In the genomic region with DNA sequence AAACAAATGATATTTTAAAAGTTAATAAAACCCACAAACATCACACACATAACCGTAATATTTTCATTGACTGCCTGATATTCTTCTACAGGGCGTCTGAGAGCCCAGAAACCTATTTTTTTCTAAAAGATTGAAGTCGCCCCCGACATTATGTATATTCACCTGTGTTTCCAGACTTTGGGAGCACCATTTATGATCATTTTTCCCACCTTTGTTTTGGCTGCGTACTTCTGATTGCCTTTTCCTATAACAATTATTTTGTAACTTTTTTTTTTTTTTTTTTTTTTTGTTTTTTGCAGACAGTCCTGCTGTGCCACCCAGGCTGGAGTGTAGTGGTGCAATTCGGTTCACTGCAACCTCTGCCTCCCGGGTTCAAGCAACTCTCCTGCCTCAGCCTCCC, we compare ENCODE assay signal across 1 cellular context.
TF ChIP-seq lines count a peak whose summit lies in the region.

No MANE protein-coding gene starts in this region.

TF ChIP-seq in GM23338, 12 proteins besides CTCF, POLR2A, EP300 and RAD21 (continued from another document):
- TF ChIP-seq, protein P1, sequence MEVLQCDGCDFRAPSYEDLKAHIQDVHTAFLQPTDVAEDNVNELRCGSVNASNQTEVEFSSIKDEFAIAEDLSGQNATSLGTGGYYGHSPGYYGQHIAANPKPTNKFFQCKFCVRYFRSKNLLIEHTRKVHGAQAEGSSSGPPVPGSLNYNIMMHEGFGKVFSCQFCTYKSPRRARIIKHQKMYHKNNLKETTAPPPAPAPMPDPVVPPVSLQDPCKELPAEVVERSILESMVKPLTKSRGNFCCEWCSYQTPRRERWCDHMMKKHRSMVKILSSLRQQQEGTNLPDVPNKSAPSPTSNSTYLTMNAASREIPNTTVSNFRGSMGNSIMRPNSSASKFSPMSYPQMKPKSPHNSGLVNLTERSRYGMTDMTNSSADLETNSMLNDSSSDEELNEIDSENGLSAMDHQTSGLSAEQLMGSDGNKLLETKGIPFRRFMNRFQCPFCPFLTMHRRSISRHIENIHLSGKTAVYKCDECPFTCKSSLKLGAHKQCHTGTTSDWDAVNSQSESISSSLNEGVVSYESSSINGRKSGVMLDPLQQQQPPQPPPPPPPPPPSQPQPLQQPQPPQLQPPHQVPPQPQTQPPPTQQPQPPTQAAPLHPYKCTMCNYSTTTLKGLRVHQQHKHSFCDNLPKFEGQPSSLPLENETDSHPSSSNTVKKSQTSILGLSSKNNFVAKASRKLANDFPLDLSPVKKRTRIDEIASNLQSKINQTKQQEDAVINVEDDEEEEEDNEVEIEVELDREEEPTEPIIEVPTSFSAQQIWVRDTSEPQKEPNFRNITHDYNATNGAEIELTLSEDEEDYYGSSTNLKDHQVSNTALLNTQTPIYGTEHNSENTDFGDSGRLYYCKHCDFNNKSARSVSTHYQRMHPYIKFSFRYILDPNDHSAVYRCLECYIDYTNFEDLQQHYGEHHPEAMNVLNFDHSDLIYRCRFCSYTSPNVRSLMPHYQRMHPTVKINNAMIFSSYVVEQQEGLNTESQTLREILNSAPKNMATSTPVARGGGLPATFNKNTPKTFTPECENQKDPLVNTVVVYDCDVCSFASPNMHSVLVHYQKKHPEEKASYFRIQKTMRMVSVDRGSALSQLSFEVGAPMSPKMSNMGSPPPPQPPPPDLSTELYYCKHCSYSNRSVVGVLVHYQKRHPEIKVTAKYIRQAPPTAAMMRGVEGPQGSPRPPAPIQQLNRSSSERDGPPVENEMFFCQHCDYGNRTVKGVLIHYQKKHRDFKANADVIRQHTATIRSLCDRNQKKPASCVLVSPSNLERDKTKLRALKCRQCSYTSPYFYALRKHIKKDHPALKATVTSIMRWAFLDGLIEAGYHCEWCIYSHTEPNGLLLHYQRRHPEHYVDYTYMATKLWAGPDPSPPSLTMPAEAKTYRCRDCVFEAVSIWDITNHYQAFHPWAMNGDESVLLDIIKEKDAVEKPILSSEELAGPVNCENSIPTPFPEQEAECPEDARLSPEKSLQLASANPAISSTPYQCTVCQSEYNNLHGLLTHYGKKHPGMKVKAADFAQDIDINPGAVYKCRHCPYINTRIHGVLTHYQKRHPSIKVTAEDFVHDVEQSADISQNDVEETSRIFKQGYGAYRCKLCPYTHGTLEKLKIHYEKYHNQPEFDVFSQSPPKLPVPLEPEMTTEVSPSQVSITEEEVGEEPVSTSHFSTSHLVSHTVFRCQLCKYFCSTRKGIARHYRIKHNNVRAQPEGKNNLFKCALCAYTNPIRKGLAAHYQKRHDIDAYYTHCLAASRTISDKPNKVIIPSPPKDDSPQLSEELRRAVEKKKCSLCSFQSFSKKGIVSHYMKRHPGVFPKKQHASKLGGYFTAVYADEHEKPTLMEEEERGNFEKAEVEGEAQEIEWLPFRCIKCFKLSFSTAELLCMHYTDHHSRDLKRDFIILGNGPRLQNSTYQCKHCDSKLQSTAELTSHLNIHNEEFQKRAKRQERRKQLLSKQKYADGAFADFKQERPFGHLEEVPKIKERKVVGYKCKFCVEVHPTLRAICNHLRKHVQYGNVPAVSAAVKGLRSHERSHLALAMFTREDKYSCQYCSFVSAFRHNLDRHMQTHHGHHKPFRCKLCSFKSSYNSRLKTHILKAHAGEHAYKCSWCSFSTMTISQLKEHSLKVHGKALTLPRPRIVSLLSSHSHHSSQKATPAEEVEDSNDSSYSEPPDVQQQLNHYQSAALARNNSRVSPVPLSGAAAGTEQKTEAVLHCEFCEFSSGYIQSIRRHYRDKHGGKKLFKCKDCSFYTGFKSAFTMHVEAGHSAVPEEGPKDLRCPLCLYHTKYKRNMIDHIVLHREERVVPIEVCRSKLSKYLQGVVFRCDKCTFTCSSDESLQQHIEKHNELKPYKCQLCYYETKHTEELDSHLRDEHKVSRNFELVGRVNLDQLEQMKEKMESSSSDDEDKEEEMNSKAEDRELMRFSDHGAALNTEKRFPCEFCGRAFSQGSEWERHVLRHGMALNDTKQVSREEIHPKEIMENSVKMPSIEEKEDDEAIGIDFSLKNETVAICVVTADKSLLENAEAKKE (CRISPR knock-in tag; IDR thresholded peaks at IDR 0.05) = no peak
- TF ChIP-seq EZH2 (IDR thresholded peaks at IDR 0.05; ENCODE audit: low read depth, unreplicated experiment) = no peak
- TF ChIP-seq ZNF331 (CRISPR knock-in tag; IDR thresholded peaks at IDR 0.05; ENCODE audit: low read depth) = no peak
- TF ChIP-seq POLR2AphosphoS5 (IDR thresholded peaks at IDR 0.05; ENCODE audit: low read depth) = no peak
- TF ChIP-seq STAT1 (IDR thresholded peaks at IDR 0.05; ENCODE audit: unreplicated experiment) = no peak
- no peak for TF ChIP-seq EZH2phosphoT487 (IDR thresholded peaks at IDR 0.05; ENCODE audit: unreplicated experiment)
